In the genomic region with DNA sequence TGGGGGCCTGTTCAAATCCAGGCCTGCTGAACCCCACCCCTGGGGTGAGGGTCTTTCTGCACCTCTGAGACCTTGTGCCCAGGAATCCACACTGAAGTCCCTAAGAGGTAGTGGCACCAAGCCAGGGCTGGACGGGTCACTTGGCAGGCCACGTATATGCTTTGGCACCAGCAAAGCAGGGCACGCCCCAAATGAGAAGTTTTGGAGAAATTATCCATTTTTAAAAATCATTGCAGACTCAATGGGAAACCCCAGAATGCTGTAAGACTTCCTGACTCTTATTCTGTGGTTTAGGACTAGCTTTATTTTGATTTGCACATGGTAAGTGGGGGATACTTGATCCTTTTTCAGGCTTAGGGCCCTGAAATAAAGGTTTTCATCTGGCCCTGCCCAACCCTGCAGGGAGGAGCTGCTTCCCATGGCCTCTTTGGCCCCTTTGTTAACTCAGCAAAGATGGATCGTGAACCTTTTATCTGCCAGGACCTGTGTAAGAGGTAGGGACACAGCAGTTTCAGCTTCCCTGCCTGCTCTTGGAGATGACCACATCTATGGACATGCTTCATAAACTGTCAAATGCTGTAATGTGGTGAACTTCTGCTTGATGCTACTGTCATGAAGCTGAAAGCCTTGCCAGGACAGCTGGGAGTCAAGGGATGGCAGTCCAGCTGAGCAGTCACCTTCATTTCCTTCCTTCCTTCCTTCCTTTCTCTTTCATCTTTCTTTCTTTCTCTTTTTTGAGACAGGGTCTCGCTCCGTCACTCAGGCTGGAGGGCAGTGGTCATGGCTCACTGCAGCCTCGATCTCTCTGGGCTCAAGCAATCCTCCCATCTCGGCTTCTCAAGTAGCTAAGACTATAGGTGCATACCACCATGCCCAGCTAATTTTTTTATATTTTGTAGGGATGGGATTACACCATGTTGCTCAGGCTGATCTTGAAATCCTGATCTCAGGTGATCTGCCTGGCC, we compare ENCODE assay signal across 11 cellular contexts.
DNase-seq lines count a peak whose midpoint lies in the region; ATAC-seq and TF ChIP-seq lines count a peak whose summit lies in the region.
"Had no signal": no experiment of that assay in that cellular context is flagged by ENCODE, and none has a peak within 500 bp of the region (broad histone marks: within the 10 kb centered on the region; RNA-seq: fewer than 3 reads in every experiment).

No MANE protein-coding gene starts in this region.

- intact Hi-C loops in left cardiac atrium (cut with DNase I), result no loop called here
- intact Hi-C loops in gastrocnemius medialis (cut with DNase I; ENCODE audit: low total_unique reads), result no loop called here

- no peaks in the 10 kb centered on the region for H3K36me3 ChIP-seq in gastrocnemius medialis
- H3K36me3 ChIP-seq: ovary had no signal

- no peaks in the 10 kb centered on the region for H3K9me3 ChIP-seq in gastrocnemius medialis
- H3K9me3 ChIP-seq: ovary had no signal

- peak overlapping the region; percentile 95 for H3K27ac ChIP-seq in angular gyrus (ENCODE audit: low read depth, low read length)
- H3K27ac ChIP-seq in gastrocnemius medialis, result peak overlapping the region; percentile 76 to 87 (median 78)

- ATAC-seq in left cardiac atrium, result peak in 1 of 2 donors; percentile 24
- peak in 1 of 2 donors; percentile 2 for ATAC-seq in gastrocnemius medialis
- ATAC-seq in GM18861 (IDR thresholded peaks at IDR 0.05; ENCODE audit: unreplicated experiment), result no peak
- no peak for ATAC-seq in HG02885 (IDR thresholded peaks at IDR 0.05; ENCODE audit: poor library complexity, unreplicated experiment)

- DNase-seq in GM03348 (ENCODE audit: low spot score) (peak; percentile 46), left cardiac atrium (peak; percentile 75), gastrocnemius medialis (peak in 1 of 2 donors; percentile 40), 8988T (no peak)
- no peak for DNase-seq in effector CD8-positive, alpha-beta T cell (lab: John Stamatoyannopoulos, UW)
- DNase-seq: activated naive CD4-positive, alpha-beta T cell; DMS53 had no signal

- H3K4me3 ChIP-seq in gastrocnemius medialis, result no peak overlapping the region
- H3K4me3 ChIP-seq: ovary had no signal

- no peak for TF ChIP-seq CTCF in gastrocnemius medialis (IDR thresholded peaks at IDR 0.05 in 4 of 5, conservative IDR thresholded peaks at IDR 0.05 in 1 of 5)

- in situ Hi-C loops in gastrocnemius medialis (cut with MboI; ENCODE audit: low sequenced_read_pairs in 4 of 4), result no loop called here

- peaks cover 69 to 73% of the 10 kb centered on the region in 2 donors for H3K4me1 ChIP-seq in gastrocnemius medialis

- H3K27me3 ChIP-seq in gastrocnemius medialis, result no peaks in the 10 kb centered on the region
- H3K27me3 ChIP-seq: ovary had no signal

- TF ChIP-seq POLR2A in gastrocnemius medialis (IDR thresholded peaks at IDR 0.05), result no peak

Comparison
In these comparisons a context has a peak if more than half of its experiments do, and no peak if none do; other contexts are left out.
1. DNase-seq: peak in GM03348 (single experiment) and left cardiac atrium (single experiment); none in 8988T (single experiment) and effector CD8-positive, alpha-beta T cell (single experiment).